In genomic region chr20:1392443-1392692, GRCh38 we compare ENCODE assay signal across 7 cellular contexts. TPM values are rescaled to one million over a fixed set of nuclear protein-coding genes. Genes with fewer than 3 reads are reported as not detected.
A peak's percentile ranks its signal among the peaks of the same experiment; 100 is the strongest.
DNase-seq lines count a peak whose midpoint lies in the region; ATAC-seq and TF ChIP-seq lines count a peak whose summit lies in the region.

No MANE protein-coding gene starts in this region.

- H3K27ac ChIP-seq in HL-60 (replicated peaks) (peak overlapping the region; percentile 63), breast epithelium (peak overlapping the region; percentile 79 to 91)

- peak; percentile 34 for ATAC-seq in GM19455 (IDR thresholded peaks at IDR 0.05; ENCODE audit: unreplicated experiment)
- ATAC-seq in HG02610 (IDR thresholded peaks at IDR 0.05; ENCODE audit: unreplicated experiment) = no peak

- TF ChIP-seq POLR2A in breast epithelium (IDR thresholded peaks at IDR 0.05) = no peak

- H3K9me3 ChIP-seq in breast epithelium = no peaks in the 10 kb centered on the region

- no peaks in the 10 kb centered on the region for H3K36me3 Mint-ChIP-seq in mesothelial cell of epicardium

- H3K27me3 ChIP-seq in HL-60 (ENCODE audit: insufficient read depth, poor library complexity, severe bottlenecking) (no peaks in the 10 kb centered on the region), breast epithelium (no peaks in the 10 kb centered on the region)

- DNase-seq in HL-60 (ENCODE audit: low read depth in 1 of 2, low spot score in 1 of 2) = peak in 1 of 2 experiments; percentile 10
- DNase-seq in breast epithelium (ENCODE audit: low spot score in 2 of 2) = no peak
- DNase-seq in mesothelial cell of epicardium (ENCODE audit: low spot score in 2 of 2, unreplicated experiment in 2 of 2) = no peak
- no peak for DNase-seq in KG1 (lab: John Stamatoyannopoulos, UW)
- DNase-seq in activated CD4-positive, CD25-positive, alpha-beta regulatory T cell (lab: John Stamatoyannopoulos, UW) = no peak

- no peaks in the 10 kb centered on the region for H3K36me3 ChIP-seq in breast epithelium

- H3K4me1 ChIP-seq in breast epithelium = peaks cover 3 to 25% of the 10 kb centered on the region in 2 donors

- peaks cover 38% of the 10 kb centered on the region for H3K4me1 Mint-ChIP-seq in mesothelial cell of epicardium

- peak overlapping the region; percentile 67 for H3K4me3 ChIP-seq in HL-60 (replicated peaks; ENCODE audit: insufficient read depth, low read length)
- H3K4me3 ChIP-seq in breast epithelium = peak overlapping the region; percentile 69 to 98 (median 91)

- intact Hi-C loops in breast epithelium (cut with DNase I; ENCODE audit: low total_unique reads) = loop anchor here (5.0 kb wide), 1 partner anchor 65 kb away; the partner anchor contains the start of gene SDCBP2

- H3K9me3 Mint-ChIP-seq in mesothelial cell of epicardium = no peaks in the 10 kb centered on the region

- peak overlapping the region; percentile 85 for H3K27ac Mint-ChIP-seq in mesothelial cell of epicardium

- peak overlapping the region; percentile 82 for H3K4me3 Mint-ChIP-seq in mesothelial cell of epicardium

- H3K27me3 Mint-ChIP-seq in mesothelial cell of epicardium (ENCODE audit: low read depth) = peaks cover 33% of the 10 kb centered on the region

- no peak for TF ChIP-seq CTCF in HL-60 (IDR thresholded peaks at IDR 0.05; ENCODE audit: insufficient read depth, low read length)
- no peak for TF ChIP-seq CTCF in breast epithelium (IDR thresholded peaks at IDR 0.05)
- TF ChIP-seq CTCF in mesothelial cell of epicardium (IDR thresholded peaks at IDR 0.05; ENCODE audit: unreplicated experiment) = no peak

RNA-seq across cellular contexts. Expression of gene FKBP1A, which starts 0.5 kb away (rescaled TPM):
- total RNA-seq in breast epithelium (100 to 1,000 TPM; 115 to 191 (median 128) TPM), mesothelial cell of epicardium (130 to 135 TPM (median 132 TPM) in 3 replicates)
